ENCODE assay signal across 24 cellular contexts in genomic region chr5:133428072-133428660, GRCh38.
DNase-seq lines count a peak whose midpoint lies in the region; ATAC-seq and TF ChIP-seq lines count a peak whose summit lies in the region.
"Had no signal": no experiment of that assay in that cellular context is flagged by ENCODE, and none has a peak within 500 bp of the region (broad histone marks: within the 10 kb centered on the region; RNA-seq: fewer than 3 reads in every experiment).

No MANE protein-coding gene starts in this region.

- H3K27me3 Mint-ChIP-seq in WTC11 (ENCODE audit: low read depth): peaks cover 16% of the 10 kb centered on the region

- POLR2A ChIA-PET in IMR-90 (lab: Charles Lee; ENCODE audit: unreplicated experiment): no interaction called here
- POLR2A ChIA-PET in WTC11 (lab: Charles Lee): interaction anchor here (1.6 kb wide), 1 partner anchor 17 kb away, joined by 3 read pairs; no protein-coding TSS in a partner anchor

- peaks cover 45% of the 10 kb centered on the region for H3K4me1 Mint-ChIP-seq in WTC11

- TF ChIP-seq CTCF in IMR-90 (conservative IDR thresholded peaks at IDR 0.05; ENCODE audit: low read depth, low read length) (no peak), WTC11 (IDR thresholded peaks at IDR 0.05) (no peak)

- H3K27ac Mint-ChIP-seq in WTC11: no peak overlapping the region
- H3K27ac Mint-ChIP-seq: CD4-positive, CD25-positive, alpha-beta regulatory T cell had no signal

- no peak overlapping the region for H3K14ac ChIP-seq in IMR-90 (replicated peaks; ENCODE audit: low read depth, low read length)

- no peaks in the 10 kb centered on the region for H3K4me1 ChIP-seq in IMR-90 (ENCODE audit: control insufficient read depth, insufficient read depth, low read length)

- no peaks in the 10 kb centered on the region for H3K9me3 Mint-ChIP-seq in WTC11
- H3K9me3 Mint-ChIP-seq: CD4-positive, CD25-positive, alpha-beta regulatory T cell had no signal

- no peak overlapping the region for H3K4me3 Mint-ChIP-seq in WTC11
- H3K4me3 Mint-ChIP-seq: CD4-positive, CD25-positive, alpha-beta regulatory T cell had no signal

- no peak overlapping the region for H3K18ac ChIP-seq in IMR-90 (ENCODE audit: low read depth, low read length)

- no peaks in the 10 kb centered on the region for H3K9me3 ChIP-seq in IMR-90 (ENCODE audit: control insufficient read depth, insufficient read depth, low read length)
- H3K9me3 ChIP-seq: BLaER1, SK-N-SH had no signal

- H3K36me3 Mint-ChIP-seq in WTC11: no peaks in the 10 kb centered on the region
- H3K36me3 Mint-ChIP-seq: CD4-positive, CD25-positive, alpha-beta regulatory T cell had no signal

- BruUV-seq in IMR-90 (replicated peaks; lab: Mats Ljungman, UMichigan): no TSS peak

- no peaks in the 10 kb centered on the region for H3K79me1 ChIP-seq in IMR-90 (ENCODE audit: low read depth in 1 of 2, low read length in 2 of 2)

- H3K4me3 ChIP-seq in IMR-90 (ENCODE audit: insufficient read depth, low read depth, low read length): no peak overlapping the region
- H3K4me3 ChIP-seq: BLaER1 had no signal

- H4K5ac ChIP-seq in IMR-90 (ENCODE audit: low read depth, low read length): no peak overlapping the region

- dilution Hi-C loops in IMR-90 (cut with HindIII; ENCODE audit: low sequenced_read_pairs, unreplicated experiment): no loop called here

- H2BK20ac ChIP-seq in IMR-90 (ENCODE audit: low read depth, low read length): no peak overlapping the region

- H4K20me1 ChIP-seq in IMR-90 (ENCODE audit: insufficient read depth, low read length): no peaks in the 10 kb centered on the region
- H4K20me1 ChIP-seq: BLaER1 had no signal

- no peaks in the 10 kb centered on the region for H3K36me3 ChIP-seq in IMR-90 (ENCODE audit: control insufficient read depth, insufficient read depth, low read length)
- H3K36me3 ChIP-seq: BLaER1 had no signal

- no peak overlapping the region for H2BK5ac ChIP-seq in IMR-90 (ENCODE audit: low read depth, low read length, poor library complexity, severe bottlenecking)

- in situ Hi-C loops in IMR-90 (cut with MboI; ENCODE audit: low sequenced_read_pairs): loop anchor here (10.0 kb wide), 1 partner anchor 517 kb away; no protein-coding TSS in a partner anchor

- H3K4me2 ChIP-seq in IMR-90 (ENCODE audit: low read depth, low read length): no peak overlapping the region
- H3K4me2 ChIP-seq: BLaER1, SK-N-SH had no signal

- H2AK5ac ChIP-seq in IMR-90 (ENCODE audit: low read depth, low read length): no peak overlapping the region

- no peaks in the 10 kb centered on the region for H3K9me1 ChIP-seq in IMR-90 (ENCODE audit: insufficient read depth, low read length)

- H3K56ac ChIP-seq in IMR-90 (ENCODE audit: extremely low read depth, insufficient read depth, low read length): no peak overlapping the region

- H4K91ac ChIP-seq in IMR-90 (ENCODE audit: insufficient read depth, low read depth, low read length): no peak overlapping the region

- intact Hi-C loops in IMR-90 (cut with micrococcal nuclease): no loop called here

- ATAC-seq in IMR-90 (ENCODE audit: low read depth) (no peak), WTC11 (no peak)
- ATAC-seq: PC-3 had no signal

- WGBS in IMR-90 (ENCODE audit: extremely low coverage in 2 of 2, insufficient read length in 1 of 2), 2 experiments: 59% methylated on average over 2 of the region's 4 CpGs; no CpG with 5 or more reads in 1 of the 2 experiments

- no peak overlapping the region for H3K27ac ChIP-seq in IMR-90 (ENCODE audit: insufficient read depth, low read length)
- peak overlapping the region; percentile 4 for H3K27ac ChIP-seq in temporal lobe (ENCODE audit: low read depth, low read length)
- H3K27ac ChIP-seq: BLaER1 had no signal

- H3K23ac ChIP-seq in IMR-90 (ENCODE audit: low read depth, low read length): no peak overlapping the region

- CTCF ChIA-PET in IMR-90 (lab: Yijun Ruan, JAX): no interaction called here
- CTCF ChIA-PET in WTC11 (lab: Charles Lee): interaction anchor here (8.3 kb wide), 1 partner anchor 34 kb away, joined by 103 read pairs; no protein-coding TSS in a partner anchor

- no peak for TF ChIP-seq POLR2A in IMR-90 (IDR thresholded peaks at IDR 0.05; ENCODE audit: low read depth, low read length)

- H2BK15ac ChIP-seq in IMR-90 (ENCODE audit: low read depth, low read length): no peak overlapping the region

- H4K8ac ChIP-seq in IMR-90 (ENCODE audit: low read depth in 2 of 2, low read length in 2 of 2): no peak overlapping the region

- H3K27me3 ChIP-seq in IMR-90 (ENCODE audit: control insufficient read depth, insufficient read depth, low read length): peaks cover 5% of the 10 kb centered on the region; the same call in 1 of the 2 replicates
- H3K27me3 ChIP-seq: BLaER1 had no signal

- no peak overlapping the region for H3K4ac ChIP-seq in IMR-90 (ENCODE audit: low read depth, low read length)

- no peak overlapping the region for H2AK9ac ChIP-seq in IMR-90 (replicated peaks; ENCODE audit: low read depth, low read length, poor library complexity)

- H3K9ac ChIP-seq in IMR-90 (ENCODE audit: low read depth, low read length): no peak overlapping the region
- H3K9ac ChIP-seq: BLaER1, SK-N-SH had no signal

- peak; percentile 3 for DNase-seq in NCI-H2196 (lab: John Stamatoyannopoulos, UW; ENCODE audit: unreplicated experiment)
- no peak for DNase-seq in NCI-H2196 treated with DMSO at 0.1 percent for 48 hours (lab: John Stamatoyannopoulos, UW; ENCODE audit: unreplicated experiment)
- DNase-seq in IMR-90: no peak
- peak; percentile 28 for DNase-seq in ecto neural progenitor cell (ENCODE audit: low spot score)
- no peak for DNase-seq in NCI-H2107 treated with DMSO at 0.1 percent for 48 hours (lab: John Stamatoyannopoulos, UW; ENCODE audit: unreplicated experiment)
- DNase-seq in WTC11 (ENCODE audit: low spot score): no peak
- DNase-seq: CD4-positive, CD25-positive, alpha-beta regulatory T cell; DMS79; EL; GF-D8; Karpas-422; NCI-H1105; NCI-H1436 treated with DMSO at 0.1 percent for 48 hours; NCI-H187 treated with DMSO at 0.1 percent for 48 hours; NCI-H2107; NCI-H345; NCI-H510A treated with DMSO at 0.1 percent for 48 hours; NCI-H748 treated with DMSO at 0.1 percent for 48 hours; NK-92 treated with Interleukin-12 subunit alpha and Interleukin-12 subunit beta, amount 100 ng/mL, for 24 hours; PC-3; SK-N-SH; SW 1271 had no signal

- no peak overlapping the region for H2BK120ac ChIP-seq in IMR-90 (ENCODE audit: low read depth, low read length)

- peak overlapping the region; percentile 25 for H2AFZ ChIP-seq in IMR-90 (replicated peaks; ENCODE audit: low read length, poor library complexity)

- no peak for TF ChIP-seq RAD21 in IMR-90 (IDR thresholded peaks at IDR 0.05; ENCODE audit: low read length)

TF ChIP-seq in IMR-90, 13 proteins besides CTCF, POLR2A, EP300 and RAD21 (continues in another document):
- TF ChIP-seq RFX5 (IDR thresholded peaks at IDR 0.05; ENCODE audit: low read depth, low read length) (no peak), MAZ (IDR thresholded peaks at IDR 0.05; ENCODE audit: borderline replicate concordance, low read depth, low read length) (no peak), SMC3 (IDR thresholded peaks at IDR 0.05; ENCODE audit: low read depth, low read length) (no peak), BHLHE40 (IDR thresholded peaks at IDR 0.05; ENCODE audit: low read depth, low read length) (no peak), RCOR1 (IDR thresholded peaks at IDR 0.05; ENCODE audit: insufficient replicate concordance, low read length) (no peak), MAFK (IDR thresholded peaks at IDR 0.05; ENCODE audit: low read depth, low read length) (no peak)
- TF ChIP-seq, protein P1, sequence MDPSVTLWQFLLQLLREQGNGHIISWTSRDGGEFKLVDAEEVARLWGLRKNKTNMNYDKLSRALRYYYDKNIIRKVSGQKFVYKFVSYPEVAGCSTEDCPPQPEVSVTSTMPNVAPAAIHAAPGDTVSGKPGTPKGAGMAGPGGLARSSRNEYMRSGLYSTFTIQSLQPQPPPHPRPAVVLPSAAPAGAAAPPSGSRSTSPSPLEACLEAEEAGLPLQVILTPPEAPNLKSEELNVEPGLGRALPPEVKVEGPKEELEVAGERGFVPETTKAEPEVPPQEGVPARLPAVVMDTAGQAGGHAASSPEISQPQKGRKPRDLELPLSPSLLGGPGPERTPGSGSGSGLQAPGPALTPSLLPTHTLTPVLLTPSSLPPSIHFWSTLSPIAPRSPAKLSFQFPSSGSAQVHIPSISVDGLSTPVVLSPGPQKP (IDR thresholded peaks at IDR 0.05; ENCODE audit: borderline replicate concordance, low read depth, low read length): no peak

TF ChIP-seq in WTC11, 78 proteins besides CTCF, POLR2A, EP300 and RAD21 (continues in another document):
- TF ChIP-seq IRF1 (CRISPR knock-in tag; IDR thresholded peaks at IDR 0.05): no peak
- TF ChIP-seq CREB1 (CRISPR knock-in tag; IDR thresholded peaks at IDR 0.05): no peak
- no peak for TF ChIP-seq ZNF263 (CRISPR knock-in tag; IDR thresholded peaks at IDR 0.05; ENCODE audit: low read depth)
- no peak for TF ChIP-seq FOXJ3 (CRISPR knock-in tag; IDR thresholded peaks at IDR 0.05; ENCODE audit: borderline replicate concordance)
- no peak for TF ChIP-seq NR2C2 (CRISPR knock-in tag; IDR thresholded peaks at IDR 0.05)
- TF ChIP-seq ESRRA (CRISPR knock-in tag; IDR thresholded peaks at IDR 0.05; ENCODE audit: borderline replicate concordance): no peak
- TF ChIP-seq ZNF138 (CRISPR knock-in tag; conservative IDR thresholded peaks at IDR 0.05): no peak
- TF ChIP-seq TEAD4 (CRISPR knock-in tag; IDR thresholded peaks at IDR 0.05): no peak
- TF ChIP-seq, protein P2, sequence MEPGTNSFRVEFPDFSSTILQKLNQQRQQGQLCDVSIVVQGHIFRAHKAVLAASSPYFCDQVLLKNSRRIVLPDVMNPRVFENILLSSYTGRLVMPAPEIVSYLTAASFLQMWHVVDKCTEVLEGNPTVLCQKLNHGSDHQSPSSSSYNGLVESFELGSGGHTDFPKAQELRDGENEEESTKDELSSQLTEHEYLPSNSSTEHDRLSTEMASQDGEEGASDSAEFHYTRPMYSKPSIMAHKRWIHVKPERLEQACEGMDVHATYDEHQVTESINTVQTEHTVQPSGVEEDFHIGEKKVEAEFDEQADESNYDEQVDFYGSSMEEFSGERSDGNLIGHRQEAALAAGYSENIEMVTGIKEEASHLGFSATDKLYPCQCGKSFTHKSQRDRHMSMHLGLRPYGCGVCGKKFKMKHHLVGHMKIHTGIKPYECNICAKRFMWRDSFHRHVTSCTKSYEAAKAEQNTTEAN (CRISPR knock-in tag; IDR thresholded peaks at IDR 0.05): no peak
- TF ChIP-seq JAZF1 (CRISPR knock-in tag; IDR thresholded peaks at IDR 0.05): no peak
- no peak for TF ChIP-seq CBFB (CRISPR knock-in tag; IDR thresholded peaks at IDR 0.05; ENCODE audit: low read depth)
- no peak for TF ChIP-seq CREM (CRISPR knock-in tag; IDR thresholded peaks at IDR 0.05)

Comparison
In these comparisons a context has a peak if more than half of its experiments do, and no peak if none do; other contexts are left out.
1. DNase-seq: peak in NCI-H2196 (single experiment) and ecto neural progenitor cell (single experiment); none in NCI-H2196 treated with DMSO at 0.1 percent for 48 hours (single experiment), IMR-90 (single experiment), NCI-H2107 treated with DMSO at 0.1 percent for 48 hours (single experiment) and WTC11 (single experiment).